ENCODE assay signal across 36 cellular contexts in the genomic region with DNA sequence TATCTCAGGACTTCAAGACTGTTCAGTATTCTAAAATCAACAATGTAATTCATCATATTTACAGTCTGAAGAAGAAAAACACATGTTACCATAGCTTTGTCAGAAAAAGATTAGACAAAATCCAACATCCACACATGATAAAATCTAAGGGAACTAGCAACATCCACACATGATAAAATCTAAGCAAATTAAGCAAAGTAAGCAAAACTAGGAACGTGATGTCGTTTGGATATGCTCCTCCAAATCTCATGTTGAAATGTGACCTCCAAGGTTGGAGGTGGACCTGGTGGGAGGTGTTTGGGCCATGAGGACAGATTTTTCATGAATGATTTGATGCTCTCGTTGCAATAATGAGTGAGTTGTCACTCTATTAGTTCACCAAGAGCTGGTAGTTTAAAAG.
"Had no signal": no experiment of that assay in that cellular context is flagged by ENCODE, and none has a peak within 500 bp of the region (broad histone marks: within the 10 kb centered on the region; RNA-seq: fewer than 3 reads in every experiment).

No MANE protein-coding gene starts in this region.

- H3K4me1 ChIP-seq: adrenal gland, body of pancreas, colonic mucosa, esophagus squamous epithelium, gastroesophageal sphincter had no signal

- H3K4me3 Mint-ChIP-seq: activated CD4-positive, alpha-beta memory T cell treated with anti-CD3 and anti-CD28 coated beads for 36 hours; activated CD4-positive, alpha-beta T cell treated with anti-CD3 and anti-CD28 coated beads for 36 hours; activated CD4-positive, alpha-beta T cell treated with anti-CD3 and anti-CD28 coated beads, Interleukin-2, amount 10 ng/mL, durations not matched to agents 24 days and 14 days; activated CD8-positive, alpha-beta memory T cell treated with anti-CD3 and anti-CD28 coated beads, Interleukin-2, amount 10 ng/mL, durations not matched to agents 7 days and 5 days; activated CD8-positive, alpha-beta T cell treated with anti-CD3 and anti-CD28 coated beads, Interleukin-2, amount 10 ng/mL, durations not matched to agents 7 days and 5 days; activated naive CD4-positive, alpha-beta T cell treated with anti-CD3 and anti-CD28 coated beads for 36 hours; activated naive CD4-positive, alpha-beta T cell treated with anti-CD3 and anti-CD28 coated beads, Interleukin-2, amount 50 U/mL, for 24 hours; activated naive CD8-positive, alpha-beta T cell treated with anti-CD3 and anti-CD28 coated beads for 36 hours; activated naive CD8-positive, alpha-beta T cell treated with anti-CD3 and anti-CD28 coated beads, Interleukin-2, amount 50 U/mL, for 24 hours; activated T-helper 1 cell treated with anti-CD3 and anti-CD28 coated beads, Interleukin-12 subunit alpha, Interleukin-12 subunit beta, Interleukin-2, Interleukin-4 antibody, amounts not matched to agents 30 ng/mL and 10 ng/mL and 1 ng/mL, durations not matched to agents 14 hours and 24 hours and 36 hours; T-helper 17 cell; T-helper 2 cell treated with Interferon-gamma antibody and Interleukin-4, amounts not matched to agents 5 μg/mL and 100 μg/mL, for 36 hours had no signal

- H3K9me3 Mint-ChIP-seq: activated T-helper 1 cell treated with anti-CD3 and anti-CD28 coated beads, Interleukin-12 subunit alpha, Interleukin-12 subunit beta, Interleukin-2, Interleukin-4 antibody, amounts not matched to agents 30 ng/mL and 10 ng/mL and 1 ng/mL, durations not matched to agents 14 hours and 24 hours and 36 hours had no signal

- H3K4me3 ChIP-seq: adrenal gland, body of pancreas, cardiac muscle cell, colonic mucosa, esophagus squamous epithelium, gastroesophageal sphincter had no signal

- H3K27me3 Mint-ChIP-seq: activated CD4-positive, alpha-beta memory T cell treated with anti-CD3 and anti-CD28 coated beads for 36 hours; activated CD4-positive, alpha-beta T cell treated with anti-CD3 and anti-CD28 coated beads, Interleukin-2, amount 10 ng/mL, durations not matched to agents 24 days and 14 days; activated CD8-positive, alpha-beta memory T cell treated with anti-CD3 and anti-CD28 coated beads, Interleukin-2, amount 10 ng/mL, durations not matched to agents 7 days and 5 days; activated naive CD4-positive, alpha-beta T cell treated with anti-CD3 and anti-CD28 coated beads, Interleukin-2, amount 50 U/mL, for 24 hours; activated naive CD8-positive, alpha-beta T cell treated with anti-CD3 and anti-CD28 coated beads for 36 hours; T-helper 17 cell had no signal

- FAIRE-seq: endometrium, endothelial cell of umbilical vein had no signal

- H3K36me3 ChIP-seq: adrenal gland, cardiac muscle cell, colonic mucosa, esophagus squamous epithelium, gastroesophageal sphincter had no signal

- ATAC-seq: activated CD4-positive, alpha-beta T cell treated with anti-CD3 and anti-CD28 coated beads for 36 hours; activated CD8-positive, alpha-beta memory T cell treated with anti-CD3 and anti-CD28 coated beads, Interleukin-2, amount 10 ng/mL, durations not matched to agents 7 days and 5 days; activated CD8-positive, alpha-beta T cell treated with anti-CD3 and anti-CD28 coated beads, Interleukin-2, amount 10 ng/mL, durations not matched to agents 7 days and 5 days; activated naive CD8-positive, alpha-beta T cell treated with anti-CD3 and anti-CD28 coated beads, Interleukin-2, amount 50 U/mL, for 24 hours; body of pancreas; gastroesophageal sphincter; T-helper 17 cell had no signal

- H3K9me3 ChIP-seq: adrenal gland, body of pancreas, colonic mucosa had no signal

- H3K27me3 ChIP-seq: adrenal gland, body of pancreas, cardiac muscle cell, colonic mucosa, esophagus squamous epithelium, gastroesophageal sphincter had no signal

- DNase-seq: activated CD4-positive, alpha-beta memory T cell treated with anti-CD3 and anti-CD28 coated beads for 36 hours; activated CD4-positive, alpha-beta T cell treated with anti-CD3 and anti-CD28 coated beads for 36 hours; activated CD4-positive, alpha-beta T cell treated with anti-CD3 and anti-CD28 coated beads, Interleukin-2, amount 10 ng/mL, durations not matched to agents 24 days and 14 days; activated CD4-positive, CD25-positive, alpha-beta regulatory T cell; activated CD4-positive, CD25-positive, alpha-beta regulatory T cell treated with anti-CD3 and anti-CD28 coated beads, Interleukin-2, amount 50 U/mL, for 72 hours; activated CD8-positive, alpha-beta memory T cell treated with anti-CD3 and anti-CD28 coated beads, Interleukin-2, amount 10 ng/mL, durations not matched to agents 7 days and 5 days; activated CD8-positive, alpha-beta memory T cell treated with anti-CD3 and anti-CD28 coated beads, Interleukin-2, amount 50 U/mL, for 4 hours; activated CD8-positive, alpha-beta T cell treated with anti-CD3 and anti-CD28 coated beads, Interleukin-2, amount 10 ng/mL, durations not matched to agents 7 days and 5 days; activated effector memory CD4-positive, alpha-beta T cell treated with anti-CD3 and anti-CD28 coated beads, Interleukin-2, amount 50 U/mL, for 16 hours; activated naive CD4-positive, alpha-beta T cell treated with anti-CD3 and anti-CD28 coated beads for 36 hours; activated naive CD8-positive, alpha-beta T cell treated with anti-CD3 and anti-CD28 coated beads for 36 hours; activated naive CD8-positive, alpha-beta T cell treated with anti-CD3 and anti-CD28 coated beads, Interleukin-2, amount 50 U/mL, for 24 hours; activated T-cell treated with anti-CD3 and anti-CD28 coated beads, Interleukin-2, amount 50 U/mL, for 1 hour; activated T-cell treated with anti-CD3 and anti-CD28 coated beads, Interleukin-2, amount 50 U/mL, for 48 hours; adrenal gland; amygdala; aorta; body of pancreas; central memory CD4-positive, alpha-beta T cell; cerebellar nuclear complex; colonic mucosa; effector CD8-positive, alpha-beta T cell; esophagus squamous epithelium; foreskin melanocyte; T-helper 1 cell; T-helper 17 cell; T1000 had no signal

- H3K4me1 Mint-ChIP-seq: activated CD4-positive, alpha-beta T cell treated with anti-CD3 and anti-CD28 coated beads for 36 hours; activated CD4-positive, alpha-beta T cell treated with anti-CD3 and anti-CD28 coated beads, Interleukin-2, amount 10 ng/mL, durations not matched to agents 24 days and 14 days; activated CD8-positive, alpha-beta memory T cell treated with anti-CD3 and anti-CD28 coated beads, Interleukin-2, amount 10 ng/mL, durations not matched to agents 7 days and 5 days; activated naive CD4-positive, alpha-beta T cell treated with anti-CD3 and anti-CD28 coated beads, Interleukin-2, amount 50 U/mL, for 24 hours; activated naive CD8-positive, alpha-beta T cell treated with anti-CD3 and anti-CD28 coated beads for 36 hours; activated naive CD8-positive, alpha-beta T cell treated with anti-CD3 and anti-CD28 coated beads, Interleukin-2, amount 50 U/mL, for 24 hours; T-helper 17 cell had no signal

- H3K27ac ChIP-seq: adrenal gland, body of pancreas, cardiac muscle cell, colonic mucosa, epithelial cell of prostate, esophagus squamous epithelium, gastroesophageal sphincter had no signal

- H3K27ac Mint-ChIP-seq: activated CD4-positive, alpha-beta memory T cell treated with anti-CD3 and anti-CD28 coated beads for 36 hours; activated CD4-positive, alpha-beta T cell treated with anti-CD3 and anti-CD28 coated beads for 36 hours; activated CD4-positive, alpha-beta T cell treated with anti-CD3 and anti-CD28 coated beads, Interleukin-2, amount 10 ng/mL, durations not matched to agents 24 days and 14 days; activated CD8-positive, alpha-beta memory T cell treated with anti-CD3 and anti-CD28 coated beads, Interleukin-2, amount 10 ng/mL, durations not matched to agents 7 days and 5 days; activated CD8-positive, alpha-beta T cell treated with anti-CD3 and anti-CD28 coated beads, Interleukin-2, amount 10 ng/mL, durations not matched to agents 7 days and 5 days; activated naive CD4-positive, alpha-beta T cell treated with anti-CD3 and anti-CD28 coated beads for 36 hours; activated naive CD4-positive, alpha-beta T cell treated with anti-CD3 and anti-CD28 coated beads, Interleukin-2, amount 50 U/mL, for 24 hours; activated naive CD8-positive, alpha-beta T cell treated with anti-CD3 and anti-CD28 coated beads for 36 hours; activated naive CD8-positive, alpha-beta T cell treated with anti-CD3 and anti-CD28 coated beads, Interleukin-2, amount 50 U/mL, for 24 hours; activated T-helper 1 cell treated with anti-CD3 and anti-CD28 coated beads, Interleukin-12 subunit alpha, Interleukin-12 subunit beta, Interleukin-2, Interleukin-4 antibody, amounts not matched to agents 30 ng/mL and 10 ng/mL and 1 ng/mL, durations not matched to agents 14 hours and 24 hours and 36 hours; activated T-helper 2 cell treated with anti-CD3 and anti-CD28 coated beads, Interferon-gamma antibody, Interleukin-2, Interleukin-4, amounts not matched to agents 10 μg/mL and 5 μg/mL and 100 μg/mL, durations not matched to agents 14 hours and 24 hours and 36 hours; T-helper 17 cell; T-helper 2 cell treated with Interferon-gamma antibody and Interleukin-4, amounts not matched to agents 5 μg/mL and 100 μg/mL, for 36 hours had no signal

- H3K36me3 Mint-ChIP-seq: activated CD4-positive, alpha-beta memory T cell treated with anti-CD3 and anti-CD28 coated beads for 36 hours; activated CD8-positive, alpha-beta memory T cell treated with anti-CD3 and anti-CD28 coated beads, Interleukin-2, amount 10 ng/mL, durations not matched to agents 7 days and 5 days; activated naive CD4-positive, alpha-beta T cell treated with anti-CD3 and anti-CD28 coated beads, Interleukin-2, amount 50 U/mL, for 24 hours; activated naive CD8-positive, alpha-beta T cell treated with anti-CD3 and anti-CD28 coated beads for 36 hours had no signal
